ENCODE assay signal across 1 cellular context in the genomic region with DNA sequence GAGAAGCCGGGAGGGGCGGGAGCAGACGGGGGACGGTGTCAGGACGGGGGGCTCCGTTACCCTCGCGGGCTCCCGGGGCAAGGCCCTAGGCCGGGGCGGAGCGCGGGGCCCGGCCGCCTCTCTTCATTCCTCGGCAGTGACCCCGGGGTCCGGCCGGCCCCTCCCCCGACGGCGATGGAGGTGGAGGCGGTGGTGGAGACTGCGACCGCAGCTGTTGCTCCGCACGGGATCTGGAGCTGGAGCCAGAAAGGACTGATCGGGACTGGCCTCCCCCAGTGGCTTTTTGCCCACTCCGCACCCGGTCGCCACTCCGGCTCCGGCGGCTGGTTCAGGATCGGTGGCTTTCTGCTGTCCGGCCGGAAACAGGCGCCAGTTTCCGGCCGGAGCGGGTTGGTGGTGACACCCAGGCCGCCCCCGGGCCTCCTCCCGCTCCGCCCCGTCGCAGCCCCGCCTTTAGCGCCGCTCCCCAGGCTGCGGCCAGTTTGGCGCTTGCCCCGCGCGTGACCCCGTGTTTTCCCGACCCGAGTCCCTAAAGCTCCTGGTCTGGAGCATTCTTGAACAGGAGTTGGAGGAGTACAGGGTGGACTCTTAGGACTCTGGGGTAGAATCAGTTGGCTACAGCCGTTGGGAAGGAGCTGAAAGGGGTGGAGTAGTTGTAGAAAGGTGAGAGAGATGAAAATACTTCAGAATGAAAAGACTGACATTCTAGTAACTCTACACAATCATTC.
TF ChIP-seq lines count a peak whose summit lies in the region.

Gene OTUD7B, minus strand, starts transcription at position 339 of the 728 bp plus-strand sequence. CDS start 33,216 bp downstream, outside the sequence.

TF ChIP-seq in K562, 482 proteins besides CTCF, POLR2A, EP300 and RAD21 (continued from another document and continues in another):
- TF ChIP-seq, protein P1, sequence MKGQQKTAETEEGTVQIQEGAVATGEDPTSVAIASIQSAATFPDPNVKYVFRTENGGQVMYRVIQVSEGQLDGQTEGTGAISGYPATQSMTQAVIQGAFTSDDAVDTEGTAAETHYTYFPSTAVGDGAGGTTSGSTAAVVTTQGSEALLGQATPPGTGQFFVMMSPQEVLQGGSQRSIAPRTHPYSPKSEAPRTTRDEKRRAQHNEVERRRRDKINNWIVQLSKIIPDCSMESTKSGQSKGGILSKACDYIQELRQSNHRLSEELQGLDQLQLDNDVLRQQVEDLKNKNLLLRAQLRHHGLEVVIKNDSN (CRISPR knock-in tag; IDR thresholded peaks at IDR 0.05), result peak; percentile 60
- TF ChIP-seq NONO (IDR thresholded peaks at IDR 0.05; ENCODE audit: low read depth in 2 of 2, low read length in 1 of 2) (peak; percentile 39 to 74; a peak in 2 of 4 replicates), ZNF224 (CRISPR knock-in tag; IDR thresholded peaks at IDR 0.05) (no peak), MTA3 (IDR thresholded peaks at IDR 0.05; ENCODE audit: borderline replicate concordance) (peak; percentile 85; the same call in 1 of the 2 replicates), PTTG1 (tag; IDR thresholded peaks at IDR 0.05; ENCODE audit: low read depth) (no peak), ZNF609 (CRISPR knock-in tag; IDR thresholded peaks at IDR 0.05; ENCODE audit: borderline replicate concordance) (0 out of 2 replicates have a peak, but pooled peaks have one; percentile 72), RB1 (IDR thresholded peaks at IDR 0.05; ENCODE audit: low read depth) (peak; percentile 93; the same call in 1 of the 2 replicates), ATF7 (IDR thresholded peaks at IDR 0.05) (peak; percentile 82), TBP (optimal IDR thresholded peaks at IDR 0.05; ENCODE audit: low read depth, low read length) (peak; percentile 85), BHLHE40 (IDR thresholded peaks at IDR 0.05; ENCODE audit: low read length) (peak; percentile 82), RNF2 (IDR thresholded peaks at IDR 0.05) (peak; percentile 82; the same call in 1 of the 2 replicates), RBFOX2 (IDR thresholded peaks at IDR 0.05; ENCODE audit: low read depth, low read length) (peak; percentile 96), NR2C2 (CRISPR knock-in tag; IDR thresholded peaks at IDR 0.05) (peak; percentile 66), NR2C2 (tag; IDR thresholded peaks at IDR 0.05) (peak; percentile 93), ZC3H11A (IDR thresholded peaks at IDR 0.05; ENCODE audit: low read depth, low read length) (peak; percentile 85; the same call in 1 of the 2 replicates), GABPA (tag; conservative IDR thresholded peaks at IDR 0.05; ENCODE audit: low read depth) (peak; percentile 99), TAF9B (IDR thresholded peaks at IDR 0.05; ENCODE audit: partially characterized antibody) (peak; percentile 81), SMAD4 (CRISPR knock-in tag; conservative IDR thresholded peaks at IDR 0.05) (peak; percentile 93), CREBBP (IDR thresholded peaks at IDR 0.05; ENCODE audit: low read depth, low read length) (no peak), RHOXF2B (CRISPR knock-in tag; conservative IDR thresholded peaks at IDR 0.05) (no peak), ERF (CRISPR knock-in tag; IDR thresholded peaks at IDR 0.05) (no peak), SMARCA5 (IDR thresholded peaks at IDR 0.05) (no peak), ARHGAP35 (IDR thresholded peaks at IDR 0.05; ENCODE audit: partially characterized antibody) (no peak), TOE1 (IDR thresholded peaks at IDR 0.05; ENCODE audit: borderline replicate concordance) (peak; percentile 82; the same call in 1 of the 2 replicates), TOE1 (CRISPR knock-in tag; IDR thresholded peaks at IDR 0.05; ENCODE audit: borderline replicate concordance, low read depth) (no peak), E2F8 (IDR thresholded peaks at IDR 0.05; ENCODE audit: low read depth, partially characterized antibody) (peak; percentile 47), ZBTB17 (CRISPR knock-in tag; IDR thresholded peaks at IDR 0.05) (peak; percentile 89; the same call in 1 of the 2 replicates), SMARCC2 (IDR thresholded peaks at IDR 0.05; ENCODE audit: low read depth) (0 out of 2 replicates have a peak, but pooled peaks have one; percentile 28), CREB1 (IDR thresholded peaks at IDR 0.05) (peak; percentile 13; the same call in 1 of the 2 replicates), CREB1 (CRISPR knock-in tag; IDR thresholded peaks at IDR 0.05) (peak; percentile 59; the same call in 1 of the 2 replicates), ASH1L (IDR thresholded peaks at IDR 0.05; ENCODE audit: borderline replicate concordance, low read depth, partially characterized antibody) (no peak), ZFX (CRISPR knock-in tag; IDR thresholded peaks at IDR 0.05) (peak; percentile 89), KDM4B (IDR thresholded peaks at IDR 0.05; ENCODE audit: borderline replicate concordance in 2 of 2, low read depth in 1 of 2) (peak in 1 of 2 experiments; percentile 92; a peak in 2 of 4 replicates)
- TF ChIP-seq, protein P2, sequence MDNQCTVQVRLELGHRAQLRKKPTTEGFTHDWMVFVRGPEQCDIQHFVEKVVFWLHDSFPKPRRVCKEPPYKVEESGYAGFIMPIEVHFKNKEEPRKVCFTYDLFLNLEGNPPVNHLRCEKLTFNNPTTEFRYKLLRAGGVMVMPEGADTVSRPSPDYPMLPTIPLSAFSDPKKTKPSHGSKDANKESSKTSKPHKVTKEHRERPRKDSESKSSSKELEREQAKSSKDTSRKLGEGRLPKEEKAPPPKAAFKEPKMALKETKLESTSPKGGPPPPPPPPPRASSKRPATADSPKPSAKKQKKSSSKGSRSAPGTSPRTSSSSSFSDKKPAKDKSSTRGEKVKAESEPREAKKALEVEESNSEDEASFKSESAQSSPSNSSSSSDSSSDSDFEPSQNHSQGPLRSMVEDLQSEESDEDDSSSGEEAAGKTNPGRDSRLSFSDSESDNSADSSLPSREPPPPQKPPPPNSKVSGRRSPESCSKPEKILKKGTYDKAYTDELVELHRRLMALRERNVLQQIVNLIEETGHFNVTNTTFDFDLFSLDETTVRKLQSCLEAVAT (IDR thresholded peaks at IDR 0.05), result no peak; a peak in 1 of 4 replicates
- TF ChIP-seq, protein P3, sequence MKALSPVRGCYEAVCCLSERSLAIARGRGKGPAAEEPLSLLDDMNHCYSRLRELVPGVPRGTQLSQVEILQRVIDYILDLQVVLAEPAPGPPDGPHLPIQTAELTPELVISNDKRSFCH (CRISPR knock-in tag; IDR thresholded peaks at IDR 0.05), result no peak
- TF ChIP-seq, protein P3 (tag; IDR thresholded peaks at IDR 0.05), result 0 out of 2 replicates have a peak, but pooled peaks have one; percentile 63
- TF ChIP-seq, protein P4, sequence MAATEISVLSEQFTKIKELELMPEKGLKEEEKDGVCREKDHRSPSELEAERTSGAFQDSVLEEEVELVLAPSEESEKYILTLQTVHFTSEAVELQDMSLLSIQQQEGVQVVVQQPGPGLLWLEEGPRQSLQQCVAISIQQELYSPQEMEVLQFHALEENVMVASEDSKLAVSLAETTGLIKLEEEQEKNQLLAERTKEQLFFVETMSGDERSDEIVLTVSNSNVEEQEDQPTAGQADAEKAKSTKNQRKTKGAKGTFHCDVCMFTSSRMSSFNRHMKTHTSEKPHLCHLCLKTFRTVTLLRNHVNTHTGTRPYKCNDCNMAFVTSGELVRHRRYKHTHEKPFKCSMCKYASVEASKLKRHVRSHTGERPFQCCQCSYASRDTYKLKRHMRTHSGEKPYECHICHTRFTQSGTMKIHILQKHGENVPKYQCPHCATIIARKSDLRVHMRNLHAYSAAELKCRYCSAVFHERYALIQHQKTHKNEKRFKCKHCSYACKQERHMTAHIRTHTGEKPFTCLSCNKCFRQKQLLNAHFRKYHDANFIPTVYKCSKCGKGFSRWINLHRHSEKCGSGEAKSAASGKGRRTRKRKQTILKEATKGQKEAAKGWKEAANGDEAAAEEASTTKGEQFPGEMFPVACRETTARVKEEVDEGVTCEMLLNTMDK (IDR thresholded peaks at IDR 0.05; ENCODE audit: borderline replicate concordance, insufficient read depth, low read depth, low read length, poor library complexity, severe bottlenecking), result peak; percentile 47
- TF ChIP-seq, protein P5, sequence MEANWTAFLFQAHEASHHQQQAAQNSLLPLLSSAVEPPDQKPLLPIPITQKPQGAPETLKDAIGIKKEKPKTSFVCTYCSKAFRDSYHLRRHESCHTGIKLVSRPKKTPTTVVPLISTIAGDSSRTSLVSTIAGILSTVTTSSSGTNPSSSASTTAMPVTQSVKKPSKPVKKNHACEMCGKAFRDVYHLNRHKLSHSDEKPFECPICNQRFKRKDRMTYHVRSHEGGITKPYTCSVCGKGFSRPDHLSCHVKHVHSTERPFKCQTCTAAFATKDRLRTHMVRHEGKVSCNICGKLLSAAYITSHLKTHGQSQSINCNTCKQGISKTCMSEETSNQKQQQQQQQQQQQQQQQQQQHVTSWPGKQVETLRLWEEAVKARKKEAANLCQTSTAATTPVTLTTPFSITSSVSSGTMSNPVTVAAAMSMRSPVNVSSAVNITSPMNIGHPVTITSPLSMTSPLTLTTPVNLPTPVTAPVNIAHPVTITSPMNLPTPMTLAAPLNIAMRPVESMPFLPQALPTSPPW (CRISPR knock-in tag; IDR thresholded peaks at IDR 0.05), result peak; percentile 92
- TF ChIP-seq, protein P6, sequence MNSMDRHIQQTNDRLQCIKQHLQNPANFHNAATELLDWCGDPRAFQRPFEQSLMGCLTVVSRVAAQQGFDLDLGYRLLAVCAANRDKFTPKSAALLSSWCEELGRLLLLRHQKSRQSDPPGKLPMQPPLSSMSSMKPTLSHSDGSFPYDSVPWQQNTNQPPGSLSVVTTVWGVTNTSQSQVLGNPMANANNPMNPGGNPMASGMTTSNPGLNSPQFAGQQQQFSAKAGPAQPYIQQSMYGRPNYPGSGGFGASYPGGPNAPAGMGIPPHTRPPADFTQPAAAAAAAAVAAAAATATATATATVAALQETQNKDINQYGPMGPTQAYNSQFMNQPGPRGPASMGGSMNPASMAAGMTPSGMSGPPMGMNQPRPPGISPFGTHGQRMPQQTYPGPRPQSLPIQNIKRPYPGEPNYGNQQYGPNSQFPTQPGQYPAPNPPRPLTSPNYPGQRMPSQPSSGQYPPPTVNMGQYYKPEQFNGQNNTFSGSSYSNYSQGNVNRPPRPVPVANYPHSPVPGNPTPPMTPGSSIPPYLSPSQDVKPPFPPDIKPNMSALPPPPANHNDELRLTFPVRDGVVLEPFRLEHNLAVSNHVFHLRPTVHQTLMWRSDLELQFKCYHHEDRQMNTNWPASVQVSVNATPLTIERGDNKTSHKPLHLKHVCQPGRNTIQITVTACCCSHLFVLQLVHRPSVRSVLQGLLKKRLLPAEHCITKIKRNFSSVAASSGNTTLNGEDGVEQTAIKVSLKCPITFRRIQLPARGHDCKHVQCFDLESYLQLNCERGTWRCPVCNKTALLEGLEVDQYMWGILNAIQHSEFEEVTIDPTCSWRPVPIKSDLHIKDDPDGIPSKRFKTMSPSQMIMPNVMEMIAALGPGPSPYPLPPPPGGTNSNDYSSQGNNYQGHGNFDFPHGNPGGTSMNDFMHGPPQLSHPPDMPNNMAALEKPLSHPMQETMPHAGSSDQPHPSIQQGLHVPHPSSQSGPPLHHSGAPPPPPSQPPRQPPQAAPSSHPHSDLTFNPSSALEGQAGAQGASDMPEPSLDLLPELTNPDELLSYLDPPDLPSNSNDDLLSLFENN (IDR thresholded peaks at IDR 0.05; ENCODE audit: low read depth in 2 of 2, low read length in 2 of 2), result 0 out of 4 replicates have a peak, but pooled peaks of 1 of the 2 experiments have one; percentile 14
